22 cellular contexts compared by ENCODE assay signal in the genomic region with DNA sequence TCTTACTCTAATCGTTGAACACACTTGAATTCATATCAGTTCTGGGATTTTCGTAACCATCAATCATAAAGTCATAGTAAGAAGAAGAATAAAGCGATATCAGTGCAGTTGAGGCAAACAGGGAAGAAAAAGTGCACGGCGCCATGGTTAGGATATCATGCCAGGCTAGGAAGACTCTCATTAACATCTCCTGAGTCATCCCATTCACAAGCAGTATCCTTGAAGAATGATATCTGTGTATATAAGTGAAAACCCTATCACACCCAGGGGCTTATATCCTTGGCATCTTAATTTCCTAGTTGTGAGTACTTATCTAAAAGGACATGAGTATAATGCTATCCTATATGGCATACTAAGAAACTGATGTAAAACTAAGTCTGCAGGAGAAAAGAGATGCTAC. TPM values are rescaled to one million over a fixed set of nuclear protein-coding genes. Genes with fewer than 3 reads are reported as not detected.
DNase-seq lines count a peak whose midpoint lies in the region; ATAC-seq and TF ChIP-seq lines count a peak whose summit lies in the region.
"Had no signal": no experiment of that assay in that cellular context is flagged by ENCODE, and none has a peak within 500 bp of the region (broad histone marks: within the 10 kb centered on the region; RNA-seq: fewer than 3 reads in every experiment).

No MANE protein-coding gene starts in this region.

- H3K9me3 ChIP-seq in A673 (ENCODE audit: low read depth, low read length, poor library complexity, severe bottlenecking) = no peaks in the 10 kb centered on the region
- no peaks in the 10 kb centered on the region for H3K9me3 ChIP-seq in HUES6 (ENCODE audit: control insufficient read depth, insufficient read depth, low read depth, low read length)
- H3K9me3 ChIP-seq: BLaER1 treated with 17β-estradiol and CSF1 and Interleukin-3, amounts not matched to agents 10 nM and 100 nM; upper lobe of left lung had no signal

- H3K27me3 Mint-ChIP-seq in mesothelial cell of epicardium (ENCODE audit: low read depth) = no peaks in the 10 kb centered on the region

- no peak for DNase-seq in A673 (ENCODE audit: low spot score)
- DNase-seq in dermis blood vessel endothelial cell = peak; percentile 21
- no peak for DNase-seq in mesothelial cell of epicardium (ENCODE audit: low spot score in 2 of 2, unreplicated experiment in 2 of 2)
- no peak for DNase-seq in HT-29 (ENCODE audit: low spot score)
- no peak for DNase-seq in stimulated activated naive CD8-positive, alpha-beta T cell treated with anti-CD3 and anti-CD28 coated beads, Interleukin-15, Interleukin-2, amounts not matched to agents 100 U/mL and 50 U/mL, for 24 hours
- no peak for DNase-seq in HK-2 (ENCODE audit: unreplicated experiment)
- DNase-seq in stimulated activated CD8-positive, alpha-beta memory T cell treated with anti-CD3 and anti-CD28 coated beads, Interleukin-4, amount 100 ng/mL, for 48 hours = no peak
- DNase-seq: activated CD8-positive, alpha-beta T cell treated with anti-CD3 and anti-CD28 coated beads for 36 hours; activated effector memory CD4-positive, alpha-beta T cell treated with anti-CD3 and anti-CD28 coated beads, Interleukin-2, amount 50 U/mL, for 16 hours; activated T-cell treated with anti-CD3 and anti-CD28 coated beads for 4 hours; EL; HCEC 1CT; left ventricle myocardium superior; NCI-H1436 treated with DMSO at 0.1 percent for 48 hours; NCI-H526 treated with DMSO at 0.1 percent for 48 hours; stimulated activated CD4-positive, alpha-beta T cell treated with anti-CD3 and anti-CD28 coated beads, Interleukin-4, amount 100 ng/mL, for 1 hour; upper lobe of left lung had no signal

- H3K4me3 ChIP-seq in A673 (ENCODE audit: low read depth, low read length, poor library complexity, severe bottlenecking) (no peak overlapping the region), HUES6 (ENCODE audit: low read depth, low read length) (no peak overlapping the region)
- H3K4me3 ChIP-seq: BLaER1 treated with 17β-estradiol and CSF1 and Interleukin-3, amounts not matched to agents 10 nM and 100 nM; upper lobe of left lung had no signal

- H3K36me3 Mint-ChIP-seq in mesothelial cell of epicardium = peaks cover 4% of the 10 kb centered on the region

- H3K4me3 Mint-ChIP-seq in mesothelial cell of epicardium = no peak overlapping the region
- H3K4me3 Mint-ChIP-seq: activated CD8-positive, alpha-beta T cell treated with anti-CD3 and anti-CD28 coated beads for 36 hours; stimulated activated naive CD8-positive, alpha-beta T cell treated with anti-CD3 and anti-CD28 coated beads, Interleukin-15, Interleukin-2, amounts not matched to agents 100 ng/mL and 50 ng/mL, for 24 hours had no signal

- H3K27ac ChIP-seq in A673 (ENCODE audit: low read depth, low read length, poor library complexity, severe bottlenecking) = peak overlapping the region; percentile 81
- H3K27ac ChIP-seq in HUES6 (ENCODE audit: low read depth, low read length) = peak overlapping the region; percentile 95
- H3K27ac ChIP-seq: BLaER1 treated with 17β-estradiol and CSF1 and Interleukin-3, amounts not matched to agents 10 nM and 100 nM; KMS-11 had no signal

- intact Hi-C loops in A673 (cut with micrococcal nuclease; ENCODE audit: unreplicated experiment) = no loop called here

- POLR2A ChIA-PET in A673 (lab: Charles Lee; ENCODE audit: low non-redundant PET) = no interaction called here

- TF ChIP-seq CTCF in A673 (conservative IDR thresholded peaks at IDR 0.05; ENCODE audit: low read depth, low read length) (no peak), mesothelial cell of epicardium (IDR thresholded peaks at IDR 0.05; ENCODE audit: unreplicated experiment) (no peak)

- H3K9me3 Mint-ChIP-seq in mesothelial cell of epicardium = no peaks in the 10 kb centered on the region
- H3K9me3 Mint-ChIP-seq: activated CD8-positive, alpha-beta T cell treated with anti-CD3 and anti-CD28 coated beads for 36 hours; stimulated activated naive CD8-positive, alpha-beta T cell treated with anti-CD3 and anti-CD28 coated beads, Interleukin-15, Interleukin-2, amounts not matched to agents 100 ng/mL and 50 ng/mL, for 24 hours had no signal

- no peak overlapping the region for H3K9ac ChIP-seq in HUES6 (ENCODE audit: low read length)
- H3K9ac ChIP-seq: BLaER1 treated with 17β-estradiol and CSF1 and Interleukin-3, amounts not matched to agents 10 nM and 100 nM; KMS-11 had no signal

- no TSS peak for BruUV-seq in A673 (replicated peaks; lab: Mats Ljungman, UMichigan)

- peaks cover 84% of the 10 kb centered on the region for H3K4me1 Mint-ChIP-seq in mesothelial cell of epicardium

- H3K27me3 ChIP-seq in A673 (replicated peaks; ENCODE audit: insufficient read depth, low read depth, low read length, poor library complexity) = no peaks in the 10 kb centered on the region
- no peaks in the 10 kb centered on the region for H3K27me3 ChIP-seq in HUES6 (ENCODE audit: control insufficient read depth, insufficient read depth, low read length)
- H3K27me3 ChIP-seq: BLaER1 treated with 17β-estradiol and CSF1 and Interleukin-3, amounts not matched to agents 10 nM and 100 nM; upper lobe of left lung had no signal

- H3K4me1 ChIP-seq in A673 (ENCODE audit: insufficient read depth, low read length, poor library complexity, severe bottlenecking) (peaks cover 58% of the 10 kb centered on the region), HUES6 (ENCODE audit: control insufficient read depth, insufficient read depth, low read length) (peaks cover 55% of the 10 kb centered on the region)

- H3K36me3 ChIP-seq in A673 (ENCODE audit: insufficient read depth, low read length, poor library complexity, severe bottlenecking) (no peaks in the 10 kb centered on the region), HUES6 (ENCODE audit: control insufficient read depth, insufficient read depth, low read length) (no peaks in the 10 kb centered on the region)
- H3K36me3 ChIP-seq: BLaER1 treated with 17β-estradiol and CSF1 and Interleukin-3, amounts not matched to agents 10 nM and 100 nM; upper lobe of left lung had no signal

- H3K27ac Mint-ChIP-seq in mesothelial cell of epicardium = peak overlapping the region; percentile 94
- H3K27ac Mint-ChIP-seq: activated CD8-positive, alpha-beta T cell treated with anti-CD3 and anti-CD28 coated beads for 36 hours; stimulated activated naive CD8-positive, alpha-beta T cell treated with anti-CD3 and anti-CD28 coated beads, Interleukin-15, Interleukin-2, amounts not matched to agents 100 ng/mL and 50 ng/mL, for 24 hours had no signal

- CTCF ChIA-PET in A673 (lab: Charles Lee) = no interaction called here

- ATAC-seq in stimulated activated naive CD8-positive, alpha-beta T cell treated with anti-CD3 and anti-CD28 coated beads, Interleukin-15, Interleukin-2, amounts not matched to agents 100 U/mL and 50 U/mL, for 24 hours = no peak
- ATAC-seq: activated CD4-positive, CD25-positive, alpha-beta regulatory T cell treated with anti-CD3 and anti-CD28 coated beads, Interleukin-2, amount 50 U/mL, for 24 hours; activated CD8-positive, alpha-beta T cell treated with anti-CD3 and anti-CD28 coated beads for 36 hours; left ventricle myocardium superior had no signal

RNA-seq across cellular contexts. Expression of gene NFIB, which starts 38.6 kb away (rescaled TPM):
- total RNA-seq in A673 (2021) (41.2 and 42.9 TPM in 2 replicates), dermis blood vessel endothelial cell (153 and 193 TPM in 2 replicates), mesothelial cell of epicardium (213 to 237 TPM (median 230 TPM) in 3 replicates)
- 13.6 and 29.5 TPM in 2 replicates for total RNA-seq in HT-29 (2014; rRNA removed; shearing (Covaris generic))
- total RNA-seq: activated CD8-positive, alpha-beta T cell treated with anti-CD3 and anti-CD28 coated beads for 36 hours had no signal
